In the genomic region with DNA sequence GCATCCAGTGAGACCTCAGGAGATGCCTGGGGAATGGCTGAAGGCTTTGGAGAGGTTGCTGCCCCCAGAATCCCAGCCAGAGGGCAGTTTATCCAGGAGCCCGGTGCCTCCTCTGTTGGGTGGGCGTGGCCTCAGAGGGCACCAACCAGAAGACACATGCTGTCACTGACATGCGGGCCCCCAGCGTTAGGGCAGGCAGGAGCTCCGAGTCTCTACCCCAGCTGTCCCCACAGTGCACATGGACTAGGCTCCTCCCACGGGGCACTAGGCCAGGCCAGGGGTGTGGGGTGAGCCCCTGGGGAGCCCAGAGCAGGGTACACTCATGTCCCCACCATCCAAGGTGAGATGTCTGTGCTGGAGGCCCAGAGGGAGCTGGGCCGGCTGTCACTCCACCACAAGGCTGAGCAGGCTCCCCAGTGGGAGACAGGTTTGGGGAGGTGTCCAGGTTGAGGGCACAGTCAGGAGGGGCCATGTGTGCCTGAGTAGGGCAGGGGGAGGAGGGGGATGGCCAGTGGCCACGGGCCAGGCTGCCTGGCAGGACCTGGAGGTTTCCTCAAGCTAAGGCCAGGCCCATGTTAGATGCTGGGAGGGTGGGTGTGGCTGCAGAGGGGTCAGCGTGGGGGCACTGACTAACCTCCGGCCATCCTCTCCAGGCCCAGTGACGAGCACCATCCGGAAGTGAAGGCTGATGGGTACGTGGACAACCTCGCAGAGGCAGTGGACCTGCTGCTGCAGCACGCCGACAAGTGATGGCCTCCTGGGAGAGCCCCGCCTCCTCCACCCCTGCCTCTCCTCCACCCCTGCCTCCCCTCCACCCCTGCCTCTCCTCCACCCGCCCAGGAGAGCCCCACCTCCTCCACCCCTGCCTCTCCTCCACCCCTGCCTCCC, we compare ENCODE assay signal across 1 cellular context.
TF ChIP-seq lines count a peak whose summit lies in the region.

No MANE protein-coding gene starts in this region.

TF ChIP-seq in HepG2, 621 proteins besides CTCF, POLR2A, EP300 and RAD21 (continued from another document):
- TF ChIP-seq, protein P1, sequence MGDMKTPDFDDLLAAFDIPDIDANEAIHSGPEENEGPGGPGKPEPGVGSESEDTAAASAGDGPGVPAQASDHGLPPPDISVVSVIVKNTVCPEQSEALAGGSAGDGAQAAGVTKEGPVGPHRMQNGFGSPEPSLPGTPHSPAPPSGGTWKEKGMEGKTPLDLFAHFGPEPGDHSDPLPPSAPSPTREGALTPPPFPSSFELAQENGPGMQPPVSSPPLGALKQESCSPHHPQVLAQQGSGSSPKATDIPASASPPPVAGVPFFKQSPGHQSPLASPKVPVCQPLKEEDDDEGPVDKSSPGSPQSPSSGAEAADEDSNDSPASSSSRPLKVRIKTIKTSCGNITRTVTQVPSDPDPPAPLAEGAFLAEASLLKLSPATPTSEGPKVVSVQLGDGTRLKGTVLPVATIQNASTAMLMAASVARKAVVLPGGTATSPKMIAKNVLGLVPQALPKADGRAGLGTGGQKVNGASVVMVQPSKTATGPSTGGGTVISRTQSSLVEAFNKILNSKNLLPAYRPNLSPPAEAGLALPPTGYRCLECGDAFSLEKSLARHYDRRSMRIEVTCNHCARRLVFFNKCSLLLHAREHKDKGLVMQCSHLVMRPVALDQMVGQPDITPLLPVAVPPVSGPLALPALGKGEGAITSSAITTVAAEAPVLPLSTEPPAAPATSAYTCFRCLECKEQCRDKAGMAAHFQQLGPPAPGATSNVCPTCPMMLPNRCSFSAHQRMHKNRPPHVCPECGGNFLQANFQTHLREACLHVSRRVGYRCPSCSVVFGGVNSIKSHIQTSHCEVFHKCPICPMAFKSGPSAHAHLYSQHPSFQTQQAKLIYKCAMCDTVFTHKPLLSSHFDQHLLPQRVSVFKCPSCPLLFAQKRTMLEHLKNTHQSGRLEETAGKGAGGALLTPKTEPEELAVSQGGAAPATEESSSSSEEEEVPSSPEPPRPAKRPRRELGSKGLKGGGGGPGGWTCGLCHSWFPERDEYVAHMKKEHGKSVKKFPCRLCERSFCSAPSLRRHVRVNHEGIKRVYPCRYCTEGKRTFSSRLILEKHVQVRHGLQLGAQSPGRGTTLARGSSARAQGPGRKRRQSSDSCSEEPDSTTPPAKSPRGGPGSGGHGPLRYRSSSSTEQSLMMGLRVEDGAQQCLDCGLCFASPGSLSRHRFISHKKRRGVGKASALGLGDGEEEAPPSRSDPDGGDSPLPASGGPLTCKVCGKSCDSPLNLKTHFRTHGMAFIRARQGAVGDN (CRISPR knock-in tag; IDR thresholded peaks at IDR 0.05) = peak; percentile 27; the same call in 1 of the 2 replicates
- TF ChIP-seq AGO2 (optimal IDR thresholded peaks at IDR 0.05; ENCODE audit: low read depth, low read length) = peak; percentile 76
- no peak for TF ChIP-seq DNMT3B (CRISPR knock-in tag; conservative IDR thresholded peaks at IDR 0.05)
TF ChIP-seq in HepG2: peak in this region for 4.
